Comparison of ENCODE assay signal across 19 cellular contexts in the genomic region with DNA sequence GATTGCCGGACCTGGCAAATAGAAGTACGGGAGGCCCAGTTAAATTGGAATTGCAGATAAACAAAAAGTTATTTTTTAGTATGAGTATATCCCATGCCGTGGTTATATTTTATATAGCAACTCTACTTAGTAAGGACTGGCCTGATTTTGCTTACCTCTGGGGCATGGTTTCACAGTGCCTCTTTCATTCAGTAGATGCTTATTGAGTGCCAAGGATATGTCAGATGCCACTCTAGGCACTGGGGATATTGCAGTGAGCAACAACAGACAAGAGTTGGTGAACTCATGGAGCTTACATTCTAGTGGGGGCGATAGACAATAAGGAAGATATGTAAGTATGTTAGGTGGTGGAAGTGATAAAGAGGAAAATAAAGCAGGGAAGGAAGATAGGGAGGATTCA.
DNase-seq lines count a peak whose midpoint lies in the region; ATAC-seq and TF ChIP-seq lines count a peak whose summit lies in the region.
"Had no signal": no experiment of that assay in that cellular context is flagged by ENCODE, and none has a peak within 500 bp of the region (broad histone marks: within the 10 kb centered on the region; RNA-seq: fewer than 3 reads in every experiment).

No MANE protein-coding gene starts in this region.

- ATAC-seq in body of pancreas: no peak
- ATAC-seq in left ventricle myocardium superior: peak; percentile 76
- no peak for ATAC-seq in gastrocnemius medialis
- ATAC-seq in activated T-cell treated with anti-CD3 and anti-CD28 coated beads, Interleukin-2, amount 50 U/mL, for 4 hours: no peak
- ATAC-seq: PC-3 had no signal

- H3K36me3 ChIP-seq in cardiac muscle cell: no peaks in the 10 kb centered on the region
- no peaks in the 10 kb centered on the region for H3K36me3 ChIP-seq in left ventricle myocardium inferior
- no peaks in the 10 kb centered on the region for H3K36me3 ChIP-seq in body of pancreas (replicated peaks in 1 of 2; ENCODE audit: insufficient read depth in 1 of 2, low read depth in 2 of 2)
- H3K36me3 ChIP-seq in gastrocnemius medialis: no peaks in the 10 kb centered on the region

- TF ChIP-seq CTCF in cardiac muscle cell (IDR thresholded peaks at IDR 0.05; ENCODE audit: low read depth, low read length) (no peak), left ventricle myocardium inferior (IDR thresholded peaks at IDR 0.05; ENCODE audit: borderline replicate concordance) (no peak), body of pancreas (IDR thresholded peaks at IDR 0.05) (no peak), gastrocnemius medialis (IDR thresholded peaks at IDR 0.05 in 4 of 5, conservative IDR thresholded peaks at IDR 0.05 in 1 of 5) (no peak)

- H3K36me3 Mint-ChIP-seq in activated T-cell treated with anti-CD3 and anti-CD28 coated beads, Interleukin-2, amount 50 U/mL, for 4 hours (ENCODE audit: insufficient read depth): no peaks in the 10 kb centered on the region

- H3K27ac ChIP-seq in cardiac muscle cell (peak overlapping the region; percentile 24), left ventricle myocardium inferior (replicated peaks) (no peak overlapping the region), body of pancreas (peak overlapping the region in 3 of 4 donors; percentile 5 to 61 (median 24)), gastrocnemius medialis (peak overlapping the region; percentile 74 to 95 (median 90))
- H3K27ac ChIP-seq: C4-2B, SK-N-MC had no signal

- no peak for DNase-seq in cardiac muscle cell (ENCODE audit: low read depth in 1 of 2, low spot score in 1 of 2)
- DNase-seq in left ventricle myocardium inferior: no peak
- no peak for DNase-seq in body of pancreas
- no peak for DNase-seq in left ventricle myocardium superior
- no peak for DNase-seq in gastrocnemius medialis
- DNase-seq in activated T-cell treated with anti-CD3 and anti-CD28 coated beads, Interleukin-2, amount 50 U/mL, for 4 hours: no peak
- no peak for DNase-seq in NCI-H2081 (lab: John Stamatoyannopoulos, UW)
- DNase-seq in NCI-H774 (lab: John Stamatoyannopoulos, UW): no peak
- DNase-seq: DMS 273 treated with DMSO at 0.1 percent for 48 hours, GF-D8, HCEC 1CT, IMR-90, Karpas-422, MM.1S, NCI-H2171, NCI-H446, PC-3 had no signal

- H3K9me3 ChIP-seq in cardiac muscle cell (ENCODE audit: low read depth): no peaks in the 10 kb centered on the region
- no peaks in the 10 kb centered on the region for H3K9me3 ChIP-seq in left ventricle myocardium inferior (replicated peaks)
- no peaks in the 10 kb centered on the region for H3K9me3 ChIP-seq in body of pancreas
- H3K9me3 ChIP-seq in gastrocnemius medialis: no peaks in the 10 kb centered on the region

- TF ChIP-seq POLR2A in body of pancreas (IDR thresholded peaks at IDR 0.05) (no peak), gastrocnemius medialis (IDR thresholded peaks at IDR 0.05) (no peak)

- no peaks in the 10 kb centered on the region for H3K4me1 Mint-ChIP-seq in activated T-cell treated with anti-CD3 and anti-CD28 coated beads, Interleukin-2, amount 50 U/mL, for 4 hours (ENCODE audit: low read depth)

- H3K4me3 ChIP-seq in cardiac muscle cell (no peak overlapping the region), left ventricle myocardium inferior (no peak overlapping the region), body of pancreas (no peak overlapping the region), gastrocnemius medialis (no peak overlapping the region)
- H3K4me3 ChIP-seq: SK-N-MC had no signal

- 66 to 67% methylated on average over 4 of the region's 4 CpGs for WGBS in body of pancreas, 2 donors

- H3K4me1 ChIP-seq in cardiac muscle cell (ENCODE audit: low read depth) (peaks cover 30% of the 10 kb centered on the region), left ventricle myocardium inferior (peaks cover 49% of the 10 kb centered on the region), body of pancreas (peaks cover 16% of the 10 kb centered on the region), gastrocnemius medialis (peaks cover 46 to 89% of the 10 kb centered on the region in 2 donors)

- H3K9me3 Mint-ChIP-seq in activated T-cell treated with anti-CD3 and anti-CD28 coated beads, Interleukin-2, amount 50 U/mL, for 4 hours: no peaks in the 10 kb centered on the region

- in situ Hi-C loops in gastrocnemius medialis (cut with MboI; ENCODE audit: low sequenced_read_pairs in 4 of 4): no loop called here

- no peaks in the 10 kb centered on the region for H3K27me3 ChIP-seq in cardiac muscle cell
- H3K27me3 ChIP-seq in left ventricle myocardium inferior (ENCODE audit: low read depth): no peaks in the 10 kb centered on the region
- no peaks in the 10 kb centered on the region for H3K27me3 ChIP-seq in body of pancreas
- no peaks in the 10 kb centered on the region for H3K27me3 ChIP-seq in gastrocnemius medialis

- H3K4me3 Mint-ChIP-seq in activated T-cell treated with anti-CD3 and anti-CD28 coated beads, Interleukin-2, amount 50 U/mL, for 4 hours: no peak overlapping the region

- intact Hi-C loops in left ventricle myocardium inferior (cut with micrococcal nuclease): no loop called here
- intact Hi-C loops in body of pancreas (cut with DNase I): no loop called here
- intact Hi-C loops in left ventricle myocardium superior (cut with micrococcal nuclease): no loop called here
- intact Hi-C loops in gastrocnemius medialis (cut with DNase I; ENCODE audit: low total_unique reads): no loop called here

- peaks cover 7% of the 10 kb centered on the region for H3K27me3 Mint-ChIP-seq in activated T-cell treated with anti-CD3 and anti-CD28 coated beads, Interleukin-2, amount 50 U/mL, for 4 hours (ENCODE audit: low read depth)
